In the genomic region with DNA sequence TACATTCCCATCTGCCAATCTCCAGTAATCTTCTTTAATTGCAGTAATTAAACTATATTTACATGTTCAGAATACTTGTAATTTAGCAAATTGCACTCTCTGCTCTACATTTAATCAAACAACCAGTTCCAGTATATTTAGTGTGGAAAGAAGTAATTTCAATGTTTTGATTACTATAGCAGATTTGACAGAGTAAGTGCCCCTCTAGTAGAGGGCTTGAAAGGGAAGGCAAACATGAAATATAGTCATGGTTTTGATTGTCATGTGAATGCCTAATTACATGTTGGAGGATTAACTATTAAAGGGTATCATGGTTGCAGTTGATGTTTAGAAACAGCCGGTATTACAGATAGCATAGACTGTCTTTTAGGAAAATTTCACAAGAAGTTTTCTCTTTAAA, we compare ENCODE assay signal across 19 cellular contexts.
DNase-seq lines count a peak whose midpoint lies in the region; ATAC-seq lines count a peak whose summit lies in the region.
"Had no signal": no experiment of that assay in that cellular context is flagged by ENCODE, and none has a peak within 500 bp of the region (broad histone marks: within the 10 kb centered on the region; RNA-seq: fewer than 3 reads in every experiment).

No MANE protein-coding gene starts in this region.

- H3K4me1 Mint-ChIP-seq in naive thymus-derived CD4-positive, alpha-beta T cell = peaks cover 0 to 18% (median 16%) of the 10 kb centered on the region in 7 donors
- H3K4me1 Mint-ChIP-seq: IgD-negative memory B cell had no signal

- H3K9me3 ChIP-seq in naive thymus-derived CD4-positive, alpha-beta T cell (ENCODE audit: control insufficient read depth in 2 of 3, low read length in 3 of 3) = no peaks in the 10 kb centered on the region
- H3K9me3 ChIP-seq: HAP-1 had no signal

- DNase-seq in DMS 273 (lab: John Stamatoyannopoulos, UW; ENCODE audit: unreplicated experiment) (peak; percentile 55), NCI-H1105 treated with DMSO at 0.1 percent for 48 hours (lab: John Stamatoyannopoulos, UW) (peak; percentile 99), NCI-H2081 (lab: John Stamatoyannopoulos, UW) (peak; percentile 79 to 97), NCI-H774 (lab: John Stamatoyannopoulos, UW) (peak; percentile 13)
- DNase-seq in activated CD8-positive, alpha-beta memory T cell treated with anti-CD3 and anti-CD28 coated beads, Interleukin-2, amount 50 U/mL, for 4 hours = no peak
- no peak for DNase-seq in naive thymus-derived CD4-positive, alpha-beta T cell
- DNase-seq: C1 segment of cervical spinal cord; CD8-positive, alpha-beta memory T cell; GF-D8; Kasumi-1; MM.1S; NCI-H187; SW 1271; T-helper 2 cell had no signal

- H3K27me3 ChIP-seq in naive thymus-derived CD4-positive, alpha-beta T cell (ENCODE audit: control insufficient read depth in 2 of 2, insufficient read depth in 2 of 2, low read length in 2 of 2) = no peaks in the 10 kb centered on the region

- POLR2A ChIA-PET in naive thymus-derived CD4-positive, alpha-beta T cell (lab: Charles Lee) = no interaction called here

- H3K27ac ChIP-seq in naive thymus-derived CD4-positive, alpha-beta T cell (ENCODE audit: low read depth, low read length) = no peak overlapping the region

- H3K9me3 Mint-ChIP-seq in naive thymus-derived CD4-positive, alpha-beta T cell = peaks cover 0 to 5% (median 0%) of the 10 kb centered on the region in 11 donors
- H3K9me3 Mint-ChIP-seq: IgD-negative memory B cell had no signal

- H3K27ac Mint-ChIP-seq in naive thymus-derived CD4-positive, alpha-beta T cell = no peak overlapping the region
- H3K27ac Mint-ChIP-seq: IgD-negative memory B cell had no signal

- H3K4me3 ChIP-seq in naive thymus-derived CD4-positive, alpha-beta T cell (ENCODE audit: low read length) = no peak overlapping the region
- H3K4me3 ChIP-seq: HAP-1 had no signal

- peaks cover 0 to 4% (median 0%) of the 10 kb centered on the region in 5 donors for H3K27me3 Mint-ChIP-seq in naive thymus-derived CD4-positive, alpha-beta T cell
- H3K27me3 Mint-ChIP-seq: IgD-negative memory B cell had no signal

- no peak overlapping the region for H3K4me3 Mint-ChIP-seq in naive thymus-derived CD4-positive, alpha-beta T cell
- H3K4me3 Mint-ChIP-seq: CD8-positive, alpha-beta memory T cell; IgD-negative memory B cell had no signal

- no peaks in the 10 kb centered on the region for H3K36me3 ChIP-seq in naive thymus-derived CD4-positive, alpha-beta T cell (ENCODE audit: control insufficient read depth in 2 of 3, insufficient read depth in 3 of 3, low read length in 3 of 3)
- H3K36me3 ChIP-seq: HAP-1 had no signal

- CTCF ChIA-PET in naive thymus-derived CD4-positive, alpha-beta T cell (lab: Charles Lee) = no interaction called here

- no peak for ATAC-seq in GM18511 (IDR thresholded peaks at IDR 0.05; ENCODE audit: unreplicated experiment)
- ATAC-seq in GM21515 (IDR thresholded peaks at IDR 0.05; ENCODE audit: unreplicated experiment) = no peak
- no peak for ATAC-seq in naive thymus-derived CD4-positive, alpha-beta T cell
- ATAC-seq: Right ventricle myocardium inferior had no signal

- intact Hi-C loops in naive thymus-derived CD4-positive, alpha-beta T cell (cut with micrococcal nuclease) = no loop called here

- no peaks in the 10 kb centered on the region for H3K36me3 Mint-ChIP-seq in naive thymus-derived CD4-positive, alpha-beta T cell

- H3K4me1 ChIP-seq in naive thymus-derived CD4-positive, alpha-beta T cell (ENCODE audit: control insufficient read depth in 2 of 2, insufficient read depth in 2 of 2, low read length in 2 of 2) = peaks cover 0 to 18% of the 10 kb centered on the region in 2 donors

Comparison
In these comparisons a context has a peak if more than half of its experiments do, and no peak if none do; other contexts are left out.
1. DNase-seq: peak in DMS 273 (single experiment), NCI-H1105 treated with DMSO at 0.1 percent for 48 hours (single experiment), NCI-H2081 (2 of 2) and NCI-H774 (single experiment); none in activated CD8-positive, alpha-beta memory T cell treated with anti-CD3 and anti-CD28 coated beads, Interleukin-2, amount 50 U/mL, for 4 hours (single experiment) and naive thymus-derived CD4-positive, alpha-beta T cell (0 of 9).